In genomic region chr2:11357428-11357972, GRCh38 we compare ENCODE assay signal across 1 cellular context.
TF ChIP-seq lines count a peak whose summit lies in the region.

No MANE protein-coding gene starts in this region.

TF ChIP-seq in HepG2, 621 proteins besides CTCF, POLR2A, EP300 and RAD21 (continued from another document and continues in another):
- TF ChIP-seq, protein P1, sequence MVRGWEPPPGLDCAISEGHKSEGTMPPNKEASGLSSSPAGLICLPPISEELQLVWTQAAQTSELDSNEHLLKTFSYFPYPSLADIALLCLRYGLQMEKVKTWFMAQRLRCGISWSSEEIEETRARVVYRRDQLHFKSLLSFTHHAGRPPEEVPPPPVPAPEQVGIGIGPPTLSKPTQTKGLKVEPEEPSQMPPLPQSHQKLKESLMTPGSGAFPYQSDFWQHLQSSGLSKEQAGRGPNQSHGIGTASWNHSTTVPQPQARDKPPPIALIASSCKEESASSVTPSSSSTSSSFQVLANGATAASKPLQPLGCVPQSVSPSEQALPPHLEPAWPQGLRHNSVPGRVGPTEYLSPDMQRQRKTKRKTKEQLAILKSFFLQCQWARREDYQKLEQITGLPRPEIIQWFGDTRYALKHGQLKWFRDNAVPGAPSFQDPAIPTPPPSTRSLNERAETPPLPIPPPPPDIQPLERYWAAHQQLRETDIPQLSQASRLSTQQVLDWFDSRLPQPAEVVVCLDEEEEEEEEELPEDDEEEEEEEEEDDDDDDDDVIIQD (CRISPR knock-in tag; IDR thresholded peaks at IDR 0.05; ENCODE audit: low read depth) = peak; percentile 94
- TF ChIP-seq ZNF12 (CRISPR knock-in tag; IDR thresholded peaks at IDR 0.05) = peak; percentile 93
- peak; percentile 99 for TF ChIP-seq HDAC1 (CRISPR knock-in tag; IDR thresholded peaks at IDR 0.05)
- no peak for TF ChIP-seq SNRNP70 (IDR thresholded peaks at IDR 0.05; ENCODE audit: low read depth, low read length)
- TF ChIP-seq, protein P2, sequence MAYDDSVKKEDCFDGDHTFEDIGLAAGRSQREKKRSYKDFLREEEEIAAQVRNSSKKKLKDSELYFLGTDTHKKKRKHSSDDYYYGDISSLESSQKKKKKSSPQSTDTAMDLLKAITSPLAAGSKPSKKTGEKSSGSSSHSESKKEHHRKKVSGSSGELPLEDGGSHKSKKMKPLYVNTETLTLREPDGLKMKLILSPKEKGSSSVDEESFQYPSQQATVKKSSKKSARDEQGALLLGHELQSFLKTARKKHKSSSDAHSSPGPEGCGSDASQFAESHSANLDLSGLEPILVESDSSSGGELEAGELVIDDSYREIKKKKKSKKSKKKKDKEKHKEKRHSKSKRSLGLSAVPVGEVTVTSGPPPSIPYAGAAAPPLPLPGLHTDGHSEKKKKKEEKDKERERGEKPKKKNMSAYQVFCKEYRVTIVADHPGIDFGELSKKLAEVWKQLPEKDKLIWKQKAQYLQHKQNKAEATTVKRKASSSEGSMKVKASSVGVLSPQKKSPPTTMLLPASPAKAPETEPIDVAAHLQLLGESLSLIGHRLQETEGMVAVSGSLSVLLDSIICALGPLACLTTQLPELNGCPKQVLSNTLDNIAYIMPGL (CRISPR knock-in tag; IDR thresholded peaks at IDR 0.05; ENCODE audit: borderline replicate concordance in 1 of 2, low read depth in 1 of 2) = peak; percentile 79 to 89
- TF ChIP-seq ISL2 (CRISPR knock-in tag; IDR thresholded peaks at IDR 0.05) = peak; percentile 100
- peak; percentile 92 for TF ChIP-seq ZNF335 (CRISPR knock-in tag; IDR thresholded peaks at IDR 0.05)
- peak; percentile 24 to 30; a peak in 1 of 4 replicates for TF ChIP-seq MAFK (conservative IDR thresholded peaks at IDR 0.05 in 1 of 2, IDR thresholded peaks at IDR 0.05 in 1 of 2; ENCODE audit: low read length in 2 of 2)
- TF ChIP-seq, protein P3, sequence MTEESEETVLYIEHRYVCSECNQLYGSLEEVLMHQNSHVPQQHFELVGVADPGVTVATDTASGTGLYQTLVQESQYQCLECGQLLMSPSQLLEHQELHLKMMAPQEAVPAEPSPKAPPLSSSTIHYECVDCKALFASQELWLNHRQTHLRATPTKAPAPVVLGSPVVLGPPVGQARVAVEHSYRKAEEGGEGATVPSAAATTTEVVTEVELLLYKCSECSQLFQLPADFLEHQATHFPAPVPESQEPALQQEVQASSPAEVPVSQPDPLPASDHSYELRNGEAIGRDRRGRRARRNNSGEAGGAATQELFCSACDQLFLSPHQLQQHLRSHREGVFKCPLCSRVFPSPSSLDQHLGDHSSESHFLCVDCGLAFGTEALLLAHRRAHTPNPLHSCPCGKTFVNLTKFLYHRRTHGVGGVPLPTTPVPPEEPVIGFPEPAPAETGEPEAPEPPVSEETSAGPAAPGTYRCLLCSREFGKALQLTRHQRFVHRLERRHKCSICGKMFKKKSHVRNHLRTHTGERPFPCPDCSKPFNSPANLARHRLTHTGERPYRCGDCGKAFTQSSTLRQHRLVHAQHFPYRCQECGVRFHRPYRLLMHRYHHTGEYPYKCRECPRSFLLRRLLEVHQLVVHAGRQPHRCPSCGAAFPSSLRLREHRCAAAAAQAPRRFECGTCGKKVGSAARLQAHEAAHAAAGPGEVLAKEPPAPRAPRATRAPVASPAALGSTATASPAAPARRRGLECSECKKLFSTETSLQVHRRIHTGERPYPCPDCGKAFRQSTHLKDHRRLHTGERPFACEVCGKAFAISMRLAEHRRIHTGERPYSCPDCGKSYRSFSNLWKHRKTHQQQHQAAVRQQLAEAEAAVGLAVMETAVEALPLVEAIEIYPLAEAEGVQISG (CRISPR knock-in tag; IDR thresholded peaks at IDR 0.05) = peak; percentile 95
- peak; percentile 32; the same call in 1 of the 2 replicates for TF ChIP-seq ZNF558 (CRISPR knock-in tag; IDR thresholded peaks at IDR 0.05; ENCODE audit: borderline replicate concordance)
- TF ChIP-seq, protein P4, sequence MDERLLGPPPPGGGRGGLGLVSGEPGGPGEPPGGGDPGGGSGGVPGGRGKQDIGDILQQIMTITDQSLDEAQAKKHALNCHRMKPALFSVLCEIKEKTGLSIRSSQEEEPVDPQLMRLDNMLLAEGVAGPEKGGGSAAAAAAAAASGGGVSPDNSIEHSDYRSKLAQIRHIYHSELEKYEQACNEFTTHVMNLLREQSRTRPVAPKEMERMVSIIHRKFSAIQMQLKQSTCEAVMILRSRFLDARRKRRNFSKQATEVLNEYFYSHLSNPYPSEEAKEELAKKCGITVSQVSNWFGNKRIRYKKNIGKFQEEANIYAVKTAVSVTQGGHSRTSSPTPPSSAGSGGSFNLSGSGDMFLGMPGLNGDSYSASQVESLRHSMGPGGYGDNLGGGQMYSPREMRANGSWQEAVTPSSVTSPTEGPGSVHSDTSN (CRISPR knock-in tag; IDR thresholded peaks at IDR 0.05) = peak; percentile 67
- no peak for TF ChIP-seq ZNF776 (CRISPR knock-in tag; IDR thresholded peaks at IDR 0.05)
- TF ChIP-seq, protein P5, sequence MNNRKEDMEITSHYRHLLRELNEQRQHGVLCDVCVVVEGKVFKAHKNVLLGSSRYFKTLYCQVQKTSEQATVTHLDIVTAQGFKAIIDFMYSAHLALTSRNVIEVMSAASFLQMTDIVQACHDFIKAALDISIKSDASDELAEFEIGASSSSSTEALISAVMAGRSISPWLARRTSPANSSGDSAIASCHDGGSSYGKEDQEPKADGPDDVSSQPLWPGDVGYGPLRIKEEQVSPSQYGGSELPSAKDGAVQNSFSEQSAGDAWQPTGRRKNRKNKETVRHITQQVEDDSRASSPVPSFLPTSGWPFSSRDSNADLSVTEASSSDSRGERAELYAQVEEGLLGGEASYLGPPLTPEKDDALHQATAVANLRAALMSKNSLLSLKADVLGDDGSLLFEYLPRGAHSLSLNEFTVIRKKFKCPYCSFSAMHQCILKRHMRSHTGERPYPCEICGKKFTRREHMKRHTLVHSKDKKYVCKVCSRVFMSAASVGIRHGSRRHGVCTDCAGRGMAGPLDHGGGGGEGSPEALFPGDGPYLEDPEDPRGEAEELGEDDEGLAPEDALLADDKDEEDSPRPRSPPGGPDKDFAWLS (CRISPR knock-in tag; IDR thresholded peaks at IDR 0.05; ENCODE audit: borderline replicate concordance) = peak; percentile 90; the same call in 1 of the 2 replicates
- TF ChIP-seq NFYB (CRISPR knock-in tag; IDR thresholded peaks at IDR 0.05) = peak; percentile 38; the same call in 1 of the 2 replicates
- peak; percentile 81; the same call in 1 of the 2 replicates for TF ChIP-seq ZZZ3 (CRISPR knock-in tag; IDR thresholded peaks at IDR 0.05; ENCODE audit: borderline replicate concordance)
- TF ChIP-seq RNF2 (conservative IDR thresholded peaks at IDR 0.05; ENCODE audit: low read depth) = peak; percentile 83
- TF ChIP-seq AGO2 (optimal IDR thresholded peaks at IDR 0.05; ENCODE audit: low read depth, low read length) = peak; percentile 30
- peak; percentile 100 for TF ChIP-seq ZNF747 (CRISPR knock-in tag; IDR thresholded peaks at IDR 0.05; ENCODE audit: borderline replicate concordance)
- no peak; the same call in 1 of the 2 replicates for TF ChIP-seq TERF1 (CRISPR knock-in tag; IDR thresholded peaks at IDR 0.05)
- TF ChIP-seq NFKB2 (CRISPR knock-in tag; IDR thresholded peaks at IDR 0.05; ENCODE audit: borderline replicate concordance) = peak; percentile 98
- TF ChIP-seq CSRNP2 (CRISPR knock-in tag; conservative IDR thresholded peaks at IDR 0.05; ENCODE audit: low read depth) = no peak; the same call in 1 of the 2 replicates
- peak; percentile 97 for TF ChIP-seq ARNTL (CRISPR knock-in tag; IDR thresholded peaks at IDR 0.05)
- no peak for TF ChIP-seq ZSCAN30 (CRISPR knock-in tag; IDR thresholded peaks at IDR 0.05)
- no peak for TF ChIP-seq GRHL1 (CRISPR knock-in tag; conservative IDR thresholded peaks at IDR 0.05)
- TF ChIP-seq ZNF331 (CRISPR knock-in tag; IDR thresholded peaks at IDR 0.05) = peak; percentile 98
- TF ChIP-seq GZF1 (CRISPR knock-in tag; IDR thresholded peaks at IDR 0.05) = no peak; the same call in none of the 2 replicates
- peak; percentile 83 for TF ChIP-seq ZBTB14 (CRISPR knock-in tag; IDR thresholded peaks at IDR 0.05)
- TF ChIP-seq, protein P6, sequence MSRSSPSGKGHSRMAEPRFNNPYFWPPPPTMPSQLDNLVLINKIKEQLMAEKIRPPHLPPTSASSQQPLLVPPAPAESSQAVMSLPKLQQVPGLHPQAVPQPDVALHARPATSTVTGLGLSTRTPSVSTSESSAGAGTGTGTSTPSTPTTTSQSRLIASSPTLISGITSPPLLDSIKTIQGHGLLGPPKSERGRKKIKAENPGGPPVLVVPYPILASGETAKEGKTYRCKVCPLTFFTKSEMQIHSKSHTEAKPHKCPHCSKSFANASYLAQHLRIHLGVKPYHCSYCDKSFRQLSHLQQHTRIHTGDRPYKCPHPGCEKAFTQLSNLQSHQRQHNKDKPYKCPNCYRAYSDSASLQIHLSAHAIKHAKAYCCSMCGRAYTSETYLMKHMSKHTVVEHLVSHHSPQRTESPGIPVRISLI (CRISPR knock-in tag; IDR thresholded peaks at IDR 0.05; ENCODE audit: borderline replicate concordance) = peak; percentile 96
- TF ChIP-seq ZNF317 (CRISPR knock-in tag; IDR thresholded peaks at IDR 0.05) = 0 out of 2 replicates have a peak, but pooled peaks have one; percentile 28
- TF ChIP-seq ZNF530 (CRISPR knock-in tag; IDR thresholded peaks at IDR 0.05; ENCODE audit: low read depth) = no peak
- no peak for TF ChIP-seq HDAC6 (IDR thresholded peaks at IDR 0.05; ENCODE audit: low read depth, low read length)
- peak; percentile 98 for TF ChIP-seq ZBTB7B (CRISPR knock-in tag; IDR thresholded peaks at IDR 0.05)
- TF ChIP-seq GPBP1L1 (CRISPR knock-in tag; IDR thresholded peaks at IDR 0.05) = no peak
- peak; percentile 91 for TF ChIP-seq HES4 (CRISPR knock-in tag; IDR thresholded peaks at IDR 0.05; ENCODE audit: borderline replicate concordance)
- TF ChIP-seq TFAP4 (IDR thresholded peaks at IDR 0.05; ENCODE audit: borderline replicate concordance, low read depth) = peak; percentile 98
- TF ChIP-seq CREM (IDR thresholded peaks at IDR 0.05) = peak; percentile 98
- no peak for TF ChIP-seq CREM (CRISPR knock-in tag; IDR thresholded peaks at IDR 0.05)
- TF ChIP-seq DDIT3 (CRISPR knock-in tag; IDR thresholded peaks at IDR 0.05) = peak; percentile 21; the same call in 1 of the 2 replicates
- TF ChIP-seq ESRRA (CRISPR knock-in tag; IDR thresholded peaks at IDR 0.05; ENCODE audit: low read depth) = peak; percentile 98
